8 cellular contexts compared by ENCODE assay signal in genomic region chr7:131329176-131329570, GRCh38. TPM values are rescaled to one million over a fixed set of nuclear protein-coding genes. Genes with fewer than 3 reads are reported as not detected.
DNase-seq lines count a peak whose midpoint lies in the region; TF ChIP-seq lines count a peak whose summit lies in the region.

No MANE protein-coding gene starts in this region.

- no peaks in the 10 kb centered on the region for H4K20me1 ChIP-seq in fibroblast of lung (ENCODE audit: control insufficient read depth, extremely low read depth, insufficient read depth, low read length)

- peak overlapping the region; percentile 74 for H3K4me2 ChIP-seq in fibroblast of lung (ENCODE audit: extremely low read depth, insufficient read depth, low read length)

- peak; percentile 19 for DNase-seq in ELR (ENCODE audit: low read depth)
- peak; percentile 63 for DNase-seq in RKO (ENCODE audit: low spot score)
- DNase-seq in fibroblast of lung (ENCODE audit: low read depth in 2 of 2) = peak in 1 of 2 donors; percentile 44
- DNase-seq in renal cortical epithelial cell (ENCODE audit: low read depth) = peak; percentile 31
- no peak for DNase-seq in NCI-H146 (lab: John Stamatoyannopoulos, UW)
- no peak for DNase-seq in NCI-H2107 treated with DMSO at 0.1 percent for 48 hours (lab: John Stamatoyannopoulos, UW; ENCODE audit: unreplicated experiment)
- no peak for DNase-seq in cerebellum (ENCODE audit: low spot score)
- DNase-seq in WERI-Rb-1 = no peak

- no peak overlapping the region for H2AFZ ChIP-seq in fibroblast of lung (ENCODE audit: low read length)

- no peaks in the 10 kb centered on the region for H3K9me3 ChIP-seq in fibroblast of lung (ENCODE audit: control insufficient read depth, insufficient read depth, low read depth, low read length)
- H3K9me3 ChIP-seq in WERI-Rb-1 (ENCODE audit: severe bottlenecking) = no peaks in the 10 kb centered on the region

- H3K27ac ChIP-seq in fibroblast of lung (ENCODE audit: insufficient read depth, low read length) = peak overlapping the region; percentile 94
- no peak overlapping the region for H3K27ac ChIP-seq in WERI-Rb-1

- H3K36me3 ChIP-seq in fibroblast of lung (ENCODE audit: control insufficient read depth, insufficient read depth, low read length) (no peaks in the 10 kb centered on the region), WERI-Rb-1 (peaks cover 10% of the 10 kb centered on the region)

- no peak for TF ChIP-seq CTCF in fibroblast of lung (conservative IDR thresholded peaks at IDR 0.05 in 1 of 2, IDR thresholded peaks at IDR 0.05 in 1 of 2; ENCODE audit: low read depth in 1 of 2, low read length in 2 of 2)
- TF ChIP-seq CTCF in WERI-Rb-1 (IDR thresholded peaks at IDR 0.05; ENCODE audit: low read depth, low read length) = no peak

- no peak overlapping the region for H3K9ac ChIP-seq in fibroblast of lung (ENCODE audit: insufficient read depth, low read length)

- H3K4me3 ChIP-seq in fibroblast of lung (replicated peaks in 1 of 4; ENCODE audit: control extremely low read depth in 1 of 4, insufficient read depth in 1 of 4, low read depth in 3 of 4, low read length in 4 of 4) = peak overlapping the region; percentile 65 to 95 (median 78)
- H3K4me3 ChIP-seq in WERI-Rb-1 (ENCODE audit: low read depth, low read length) = no peak overlapping the region

- H3K79me2 ChIP-seq in fibroblast of lung (ENCODE audit: control insufficient read depth, insufficient read depth, low read length) = peaks cover 60% of the 10 kb centered on the region

- peaks cover 3% of the 10 kb centered on the region for H3K4me1 ChIP-seq in fibroblast of lung (ENCODE audit: control insufficient read depth, extremely low read depth, insufficient read depth, low read length)

- H3K27me3 ChIP-seq in fibroblast of lung (ENCODE audit: control insufficient read depth, insufficient read depth, low read length) (no peaks in the 10 kb centered on the region), WERI-Rb-1 (ENCODE audit: insufficient read depth, low read depth, severe bottlenecking) (no peaks in the 10 kb centered on the region)

RNA-seq across cellular contexts. Expression of gene MKLN1, which starts 1.5 kb away (rescaled TPM):
- 26.7 and 33.9 TPM in 2 replicates for total RNA-seq in fibroblast of lung
- polyA plus RNA-seq in fibroblast of lung = 46.4 and 46.5 TPM in 2 replicates
- polyA plus RNA-seq in fibroblast of lung (2012) = 20.8 and 24.7 TPM in 2 replicates
- polyA minus RNA-seq in fibroblast of lung (ENCODE audit: low replicate concordance) = 35.5 and 44.8 TPM in 2 replicates
- 29.2 and 76.9 TPM in 2 replicates for total RNA-seq in renal cortical epithelial cell
- 72.7 TPM for total RNA-seq in cerebellum

Comparison
In these comparisons a context has a peak if more than half of its experiments do, and no peak if none do; other contexts are left out.
1. DNase-seq: peak in ELR (single experiment), RKO (single experiment) and renal cortical epithelial cell (single experiment); none in NCI-H146 (single experiment), NCI-H2107 treated with DMSO at 0.1 percent for 48 hours (single experiment), cerebellum (single experiment) and WERI-Rb-1 (single experiment).